9 cellular contexts compared by ENCODE assay signal in the genomic region with DNA sequence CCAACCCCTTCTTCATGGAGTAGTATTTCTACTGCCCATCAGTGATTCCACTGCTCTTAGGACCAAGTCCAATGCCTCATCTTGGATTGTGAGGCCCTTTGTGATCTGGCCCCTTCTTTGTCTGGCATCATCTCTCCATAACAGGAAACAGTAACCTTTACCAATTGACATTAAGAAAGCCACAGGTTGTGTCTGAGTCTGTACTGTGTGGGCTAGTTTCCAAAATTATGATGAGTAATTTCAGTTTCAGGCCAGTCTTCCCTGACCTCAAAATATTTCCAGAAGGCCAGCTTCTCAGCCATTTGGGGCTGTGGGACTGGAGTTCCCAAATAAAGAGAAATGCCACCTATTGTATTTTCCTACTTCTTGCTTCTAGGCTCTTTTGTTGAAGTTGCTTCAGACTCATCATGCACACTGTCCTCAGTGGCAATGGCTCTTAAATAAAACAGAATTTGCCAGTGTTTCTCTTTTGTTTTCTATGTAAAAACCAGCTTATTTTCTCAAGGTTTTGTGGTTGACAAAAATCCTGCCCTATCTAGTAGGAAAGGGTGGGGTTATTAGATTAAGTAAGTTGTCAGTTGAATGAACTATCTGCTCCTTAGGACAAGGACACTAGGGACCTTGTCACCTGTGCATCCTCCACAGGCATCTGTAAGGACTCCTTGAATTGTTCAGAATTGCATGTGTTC. TPM values are rescaled to one million over a fixed set of nuclear protein-coding genes. Genes with fewer than 3 reads are reported as not detected.
DNase-seq lines count a peak whose midpoint lies in the region; ATAC-seq and TF ChIP-seq lines count a peak whose summit lies in the region.
"Had no signal": no experiment of that assay in that cellular context is flagged by ENCODE, and none has a peak within 500 bp of the region (broad histone marks: within the 10 kb centered on the region; RNA-seq: fewer than 3 reads in every experiment).

No MANE protein-coding gene starts in this region.

- H3K9me3 ChIP-seq in Karpas-422 (ENCODE audit: low read length): no peaks in the 10 kb centered on the region

- no peaks in the 10 kb centered on the region for H3K27me3 Mint-ChIP-seq in activated naive CD8-positive, alpha-beta T cell treated with anti-CD3 and anti-CD28 coated beads, Interleukin-2, amount 10 ng/mL, durations not matched to agents 7 days and 5 days

- H3K4me3 ChIP-seq in AG09309 (ENCODE audit: control insufficient read depth, low read depth, low read length): no peak overlapping the region
- H3K4me3 ChIP-seq in Karpas-422 (ENCODE audit: low read length): no peak overlapping the region

- peak; percentile 39 for DNase-seq in AG09309 (ENCODE audit: low read depth)
- no peak for DNase-seq in activated naive CD8-positive, alpha-beta T cell treated with anti-CD3 and anti-CD28 coated beads, Interleukin-2, amount 10 ng/mL, durations not matched to agents 7 days and 5 days
- no peak for DNase-seq in OCI-M2 (lab: John Stamatoyannopoulos, UW; ENCODE audit: unreplicated experiment)
- no peak for DNase-seq in Karpas-422
- DNase-seq in DMS 273 treated with DMSO at 0.1 percent for 48 hours (lab: John Stamatoyannopoulos, UW): no peak
- no peak for DNase-seq in HK-2 (ENCODE audit: unreplicated experiment)

- H3K9ac ChIP-seq in Karpas-422 (ENCODE audit: low read length): no peak overlapping the region

- H3K27ac Mint-ChIP-seq in activated naive CD8-positive, alpha-beta T cell treated with anti-CD3 and anti-CD28 coated beads, Interleukin-2, amount 10 ng/mL, durations not matched to agents 7 days and 5 days: peak overlapping the region; percentile 75

- H3K36me3 ChIP-seq in Karpas-422 (ENCODE audit: insufficient read depth, low read length): no peaks in the 10 kb centered on the region

- no peaks in the 10 kb centered on the region for H3K9me2 ChIP-seq in Karpas-422 (replicated peaks; ENCODE audit: insufficient read depth, low read length)

- no peaks in the 10 kb centered on the region for H4K20me1 ChIP-seq in Karpas-422 (ENCODE audit: insufficient read depth, low read depth, low read length)

- H3K4me2 ChIP-seq in Karpas-422 (ENCODE audit: low read depth, low read length, poor library complexity, severe bottlenecking): no peak overlapping the region

- H3K4me1 ChIP-seq in Karpas-422 (ENCODE audit: low read length): no peaks in the 10 kb centered on the region; the same call in 1 of the 2 replicates

- no peak overlapping the region for H2AFZ ChIP-seq in Karpas-422 (ENCODE audit: low read length)

- H3K4me1 Mint-ChIP-seq in activated naive CD8-positive, alpha-beta T cell treated with anti-CD3 and anti-CD28 coated beads, Interleukin-2, amount 10 ng/mL, durations not matched to agents 7 days and 5 days: peaks cover 27% of the 10 kb centered on the region

- H3K27me3 ChIP-seq in Karpas-422 (ENCODE audit: low read length): no peaks in the 10 kb centered on the region

- peak overlapping the region; percentile 23 for H3K4me3 Mint-ChIP-seq in activated naive CD8-positive, alpha-beta T cell treated with anti-CD3 and anti-CD28 coated beads, Interleukin-2, amount 10 ng/mL, durations not matched to agents 7 days and 5 days
- H3K4me3 Mint-ChIP-seq: brain had no signal

- ATAC-seq in GM18873 (IDR thresholded peaks at IDR 0.05; ENCODE audit: low FRiP score, unreplicated experiment) (peak; percentile 47), HG03108 (IDR thresholded peaks at IDR 0.05; ENCODE audit: unreplicated experiment) (peak; percentile 61)
- peak; percentile 73 for ATAC-seq in activated naive CD8-positive, alpha-beta T cell treated with anti-CD3 and anti-CD28 coated beads, Interleukin-2, amount 10 ng/mL, durations not matched to agents 7 days and 5 days (ENCODE audit: low read depth)

- peaks cover 5% of the 10 kb centered on the region for H3K36me3 Mint-ChIP-seq in activated naive CD8-positive, alpha-beta T cell treated with anti-CD3 and anti-CD28 coated beads, Interleukin-2, amount 10 ng/mL, durations not matched to agents 7 days and 5 days
- H3K36me3 Mint-ChIP-seq: brain had no signal

- TF ChIP-seq CTCF in AG09309 (IDR thresholded peaks at IDR 0.05; ENCODE audit: control insufficient read depth, insufficient read depth, low read depth, low read length, missing control alignments): no peak

- POLR2A ChIA-PET in activated naive CD8-positive, alpha-beta T cell treated with anti-CD3 and anti-CD28 coated beads, Interleukin-2, amount 10 ng/mL, durations not matched to agents 7 days and 5 days (lab: Charles Lee): interaction anchor here (0.6 kb wide), 1 partner anchor 108 kb away, joined by 6 read pairs; no protein-coding TSS in a partner anchor

- no peak overlapping the region for H3K27ac ChIP-seq in Karpas-422 (ENCODE audit: low read length)

- H3K79me2 ChIP-seq in Karpas-422 (ENCODE audit: low read length): no peaks in the 10 kb centered on the region

- no peaks in the 10 kb centered on the region for H3K9me3 Mint-ChIP-seq in activated naive CD8-positive, alpha-beta T cell treated with anti-CD3 and anti-CD28 coated beads, Interleukin-2, amount 10 ng/mL, durations not matched to agents 7 days and 5 days
- H3K9me3 Mint-ChIP-seq: brain had no signal

RNA-seq across cellular contexts. Expression of gene ACKR4, which starts 47.0 kb away (rescaled TPM):
- total RNA-seq in activated naive CD8-positive, alpha-beta T cell treated with anti-CD3 and anti-CD28 coated beads, Interleukin-2, amount 10 ng/mL, durations not matched to agents 7 days and 5 days: not detected
- 7.4 and 8.4 TPM in 2 replicates for total RNA-seq in Karpas-422 (2014; rRNA removed; shearing (Covaris generic); ENCODE audit: low replicate concordance)
